In genomic region chr13:31742102-31742695, GRCh38 we compare ENCODE assay signal across 8 cellular contexts. TPM values are rescaled to one million over a fixed set of nuclear protein-coding genes. Genes with fewer than 3 reads are reported as not detected.
DNase-seq lines count a peak whose midpoint lies in the region; ATAC-seq, FAIRE-seq and TF ChIP-seq lines count a peak whose summit lies in the region.

No MANE protein-coding gene starts in this region.

- TF ChIP-seq POLR2A in GM12891 (IDR thresholded peaks at IDR 0.05; ENCODE audit: low read depth, low read length) (no peak), right lobe of liver (IDR thresholded peaks at IDR 0.05) (no peak)

- no peaks in the 10 kb centered on the region for H3K4me1 ChIP-seq in right lobe of liver

- ATAC-seq in HG02870 (IDR thresholded peaks at IDR 0.05; ENCODE audit: unreplicated experiment) = peak; percentile 94
- ATAC-seq in right lobe of liver = peak; percentile 95 to 98 (median 96)

- TF ChIP-seq CTCF in 22Rv1 (IDR thresholded peaks at IDR 0.05) (peak; percentile 98), choroid plexus epithelial cell (conservative IDR thresholded peaks at IDR 0.05; ENCODE audit: low read depth, low read length) (peak; percentile 99), right lobe of liver (IDR thresholded peaks at IDR 0.05) (peak; percentile 89 to 100 (median 100))

- DNase-seq in GM12891 (ENCODE audit: insufficient read length, low spot score) (peak; percentile 37), NCI-H2081 treated with DMSO at 0.1 percent for 48 hours (lab: John Stamatoyannopoulos, UW) (peak; percentile 4), choroid plexus epithelial cell (ENCODE audit: low read depth) (peak; percentile 82), right lobe of liver (peak; percentile 49 to 70 (median 68))
- DNase-seq in activated CD4-positive, alpha-beta T cell treated with anti-CD3 and anti-CD28 coated beads for 1 hour = peak; percentile 28
- DNase-seq in stimulated activated CD4-positive, alpha-beta T cell treated with anti-CD3 and anti-CD28 coated beads, TNF-alpha, amount 100 ng/mL, for 24 hours (ENCODE audit: low read depth in 3 of 3) = peak; percentile 40 to 47 (median 43)

- intact Hi-C loops in right lobe of liver (cut with DNase I) = loop anchor here in 1 of 2 donors (10.0 kb wide), 1 partner anchor 307 kb away; no protein-coding TSS in a partner anchor

- WGBS in right lobe of liver (ENCODE audit: insufficient coverage, low coverage, low lambda C conversion rate, missing lambda C conversion rate) = 2% methylated on average over 7 of the region's 7 CpGs

- H3K4me3 ChIP-seq in choroid plexus epithelial cell (ENCODE audit: low read depth, low read length) (no peak overlapping the region), right lobe of liver (no peak overlapping the region)

- peaks cover 2 to 3% of the 10 kb centered on the region in 2 donors for H3K27me3 ChIP-seq in right lobe of liver

- peak; percentile 95 for FAIRE-seq in GM12891 (lab: Jason Lieb, UNC)

- H3K9me3 ChIP-seq in right lobe of liver = no peaks in the 10 kb centered on the region

- no peak overlapping the region for H3K27ac ChIP-seq in 22Rv1
- no peak overlapping the region for H3K27ac ChIP-seq in right lobe of liver

- no peaks in the 10 kb centered on the region for H3K36me3 ChIP-seq in right lobe of liver

TF ChIP-seq in GM12891, 5 proteins besides CTCF, POLR2A, EP300 and RAD21:
- TF ChIP-seq PAX5 (IDR thresholded peaks at IDR 0.05; ENCODE audit: insufficient read depth, low read length, severe bottlenecking) (no peak), SPI1 (IDR thresholded peaks at IDR 0.05; ENCODE audit: low read depth, low read length) (no peak), POLR2AphosphoS5 (IDR thresholded peaks at IDR 0.05; ENCODE audit: low read depth, low read length) (no peak), POU2F2 (IDR thresholded peaks at IDR 0.05; ENCODE audit: low read depth, low read length) (no peak), TAF1 (IDR thresholded peaks at IDR 0.05; ENCODE audit: low read depth, low read length) (no peak)

RNA-seq across cellular contexts. Expression of gene RXFP2, which starts 2.9 kb away (rescaled TPM):
- not detected for polyA plus RNA-seq in GM12891 (2012; ENCODE audit: low read depth, missing spikeins)
- not detected for total RNA-seq in right lobe of liver

Comparison
In these comparisons a context has a peak if more than half of its experiments do, and no peak if none do; other contexts are left out.
1. DNase-seq: peak in every context shown above with its lines; median percentile 82 in choroid plexus epithelial cell; 68 in right lobe of liver; 43 in stimulated activated CD4-positive, alpha-beta T cell treated with anti-CD3 and anti-CD28 coated beads, TNF-alpha, amount 100 ng/mL, for 24 hours; 37 in GM12891; 28 in activated CD4-positive, alpha-beta T cell treated with anti-CD3 and anti-CD28 coated beads for 1 hour; 4 in NCI-H2081 treated with DMSO at 0.1 percent for 48 hours.